2 cellular contexts compared by ENCODE assay signal in genomic region chr11:440065-441042, GRCh38.
TF ChIP-seq lines count a peak whose summit lies in the region.

No MANE protein-coding gene starts in this region.

TF ChIP-seq in SK-N-SH, 30 proteins besides CTCF, POLR2A, EP300 and RAD21 (continued from another document):
- no peak for TF ChIP-seq FOXJ3 (CRISPR knock-in tag; IDR thresholded peaks at IDR 0.05)
- TF ChIP-seq SIN3A (IDR thresholded peaks at IDR 0.05; ENCODE audit: borderline replicate concordance, low read depth, low read length), result no peak
- TF ChIP-seq NFIC (IDR thresholded peaks at IDR 0.05; ENCODE audit: borderline replicate concordance), result no peak
- TF ChIP-seq FOSL2 (IDR thresholded peaks at IDR 0.05; ENCODE audit: borderline replicate concordance, low read depth), result no peak
- no peak for TF ChIP-seq GATA2 (CRISPR knock-in tag; IDR thresholded peaks at IDR 0.05)
- no peak for TF ChIP-seq TEAD4 (IDR thresholded peaks at IDR 0.05; ENCODE audit: borderline replicate concordance, insufficient read depth)
- TF ChIP-seq ZBTB33 (IDR thresholded peaks at IDR 0.05; ENCODE audit: borderline replicate concordance, low read depth), result no peak
- TF ChIP-seq TAF1 (IDR thresholded peaks at IDR 0.05; ENCODE audit: borderline replicate concordance, low read depth, low read length), result no peak
- TF ChIP-seq FOXM1 (IDR thresholded peaks at IDR 0.05; ENCODE audit: low read depth), result no peak
- TF ChIP-seq RFX5 (IDR thresholded peaks at IDR 0.05; ENCODE audit: low read length), result no peak

TF ChIP-seq in SK-N-SH treated with all-trans-retinoic acid at 6 μM for 48 hours, 23 proteins besides CTCF, POLR2A, EP300 and RAD21 (continued from another document):
- TF ChIP-seq POU6F1 (CRISPR knock-in tag; IDR thresholded peaks at IDR 0.05; ENCODE audit: borderline replicate concordance, low read depth), result no peak
